ENCODE assay signal across 17 cellular contexts in the genomic region with DNA sequence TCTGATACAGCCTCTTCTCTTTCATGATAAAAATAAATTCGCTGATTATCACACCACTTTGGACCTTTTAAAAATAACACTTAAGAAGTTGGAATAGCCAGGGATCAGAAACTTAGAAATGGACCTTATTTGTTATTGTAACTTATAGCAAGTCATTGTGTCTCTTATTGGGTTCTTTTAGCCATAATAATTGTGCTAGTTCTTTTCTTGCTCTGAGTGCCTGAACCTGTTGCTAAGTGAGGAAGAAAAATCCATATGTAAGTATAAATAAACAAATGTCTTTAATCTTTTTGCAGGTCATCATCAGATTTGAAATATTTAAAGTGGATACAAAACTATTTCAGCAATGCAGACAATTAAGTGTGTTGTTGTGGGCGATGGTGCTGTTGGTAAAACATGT. TPM values are rescaled to one million over a fixed set of nuclear protein-coding genes. Genes with fewer than 3 reads are reported as not detected.
A peak's percentile ranks its signal among the peaks of the same experiment; 100 is the strongest.
DNase-seq lines count a peak whose midpoint lies in the region; ATAC-seq, FAIRE-seq and TF ChIP-seq lines count a peak whose summit lies in the region.
"Had no signal": no experiment of that assay in that cellular context is flagged by ENCODE, and none has a peak within 500 bp of the region (broad histone marks: within the 10 kb centered on the region; RNA-seq: fewer than 3 reads in every experiment).

No MANE protein-coding gene starts in this region.

- peaks cover 5% of the 10 kb centered on the region for H3K4me1 ChIP-seq in astrocyte (ENCODE audit: insufficient read depth, low read length)
- H3K4me1 ChIP-seq in naive thymus-derived CD4-positive, alpha-beta T cell (ENCODE audit: control insufficient read depth in 2 of 2, insufficient read depth in 2 of 2, low read length in 2 of 2), result peaks cover 41 to 60% of the 10 kb centered on the region in 2 donors
- peaks cover 48 to 69% (median 61%) of the 10 kb centered on the region in 4 donors for H3K4me1 ChIP-seq in upper lobe of left lung

- no peak for TF ChIP-seq POLR2A in upper lobe of left lung (IDR thresholded peaks at IDR 0.05)

- H3K4me1 Mint-ChIP-seq in CD4-positive, alpha-beta T cell (ENCODE audit: low read depth), result peaks cover 86% of the 10 kb centered on the region
- peaks cover 33% of the 10 kb centered on the region for H3K4me1 Mint-ChIP-seq in astrocyte (ENCODE audit: low read depth, unreplicated experiment)
- peaks cover 65 to 95% (median 84%) of the 10 kb centered on the region in 7 donors for H3K4me1 Mint-ChIP-seq in naive thymus-derived CD4-positive, alpha-beta T cell

- no peaks in the 10 kb centered on the region for H3K9me3 Mint-ChIP-seq in CD4-positive, alpha-beta T cell
- H3K9me3 Mint-ChIP-seq in astrocyte (ENCODE audit: unreplicated experiment), result no peaks in the 10 kb centered on the region
- no peaks in the 10 kb centered on the region for H3K9me3 Mint-ChIP-seq in naive thymus-derived CD4-positive, alpha-beta T cell

- H3K4me3 ChIP-seq in astrocyte (ENCODE audit: insufficient read depth, low read depth, low read length), result no peak overlapping the region
- no peak overlapping the region for H3K4me3 ChIP-seq in naive thymus-derived CD4-positive, alpha-beta T cell (ENCODE audit: low read length)
- no peak overlapping the region for H3K4me3 ChIP-seq in upper lobe of left lung
- H3K4me3 ChIP-seq: tibial nerve had no signal

- H3K79me2 ChIP-seq in astrocyte (ENCODE audit: insufficient read depth, low read length), result peaks cover 100% of the 10 kb centered on the region

- peaks cover 93% of the 10 kb centered on the region for H3K36me3 Mint-ChIP-seq in CD4-positive, alpha-beta T cell (ENCODE audit: low read depth)
- peaks cover 14% of the 10 kb centered on the region for H3K36me3 Mint-ChIP-seq in astrocyte (ENCODE audit: low read depth, unreplicated experiment)
- peaks cover 16 to 45% (median 34%) of the 10 kb centered on the region in 5 donors for H3K36me3 Mint-ChIP-seq in naive thymus-derived CD4-positive, alpha-beta T cell

- peaks cover 99% of the 10 kb centered on the region for H4K20me1 ChIP-seq in astrocyte (ENCODE audit: insufficient read depth, low read length)

- peak overlapping the region; percentile 83 for H3K27ac Mint-ChIP-seq in CD4-positive, alpha-beta T cell
- no peak overlapping the region for H3K27ac Mint-ChIP-seq in astrocyte (ENCODE audit: unreplicated experiment)
- peak overlapping the region in 8 of 9 donors; percentile 9 to 94 (median 68) for H3K27ac Mint-ChIP-seq in naive thymus-derived CD4-positive, alpha-beta T cell

- H3K27me3 Mint-ChIP-seq in CD4-positive, alpha-beta T cell, result no peaks in the 10 kb centered on the region
- H3K27me3 Mint-ChIP-seq in astrocyte (ENCODE audit: low read depth, unreplicated experiment), result no peaks in the 10 kb centered on the region
- H3K27me3 Mint-ChIP-seq in naive thymus-derived CD4-positive, alpha-beta T cell, result no peaks in the 10 kb centered on the region

- peak overlapping the region; percentile 22 for H3K27ac ChIP-seq in CD4-positive, alpha-beta T cell (ENCODE audit: low read depth, low read length)
- no peak overlapping the region for H3K27ac ChIP-seq in astrocyte (ENCODE audit: low read depth, low read length)
- H3K27ac ChIP-seq in naive thymus-derived CD4-positive, alpha-beta T cell (ENCODE audit: low read depth, low read length), result peak overlapping the region; percentile 48
- H3K27ac ChIP-seq in upper lobe of left lung, result no peak overlapping the region
- H3K27ac ChIP-seq: tibial nerve had no signal

- no peak overlapping the region for H3K9ac ChIP-seq in astrocyte (ENCODE audit: low read length)

- no peak overlapping the region for H3K4me2 ChIP-seq in astrocyte (ENCODE audit: low read length)

- POLR2A ChIA-PET in CD4-positive, alpha-beta T cell (lab: Charles Lee), result interaction anchor here (1.2 to 1.5 kb wide), 3 partner anchors 25 to 54 kb away, joined by 4 to 7 read pairs (median 5); no protein-coding TSS in a partner anchor
- POLR2A ChIA-PET in naive thymus-derived CD4-positive, alpha-beta T cell (lab: Charles Lee), result interaction anchor here (0.6 to 1.1 kb wide), 3 partner anchors 23 to 493 kb away, joined by 3 read pairs; no protein-coding TSS in a partner anchor

- H2AFZ ChIP-seq in astrocyte (ENCODE audit: low read depth, low read length), result no peak overlapping the region

- no peaks in the 10 kb centered on the region for H3K27me3 ChIP-seq in CD4-positive, alpha-beta T cell (ENCODE audit: control insufficient read depth, insufficient read depth, low read length)
- H3K27me3 ChIP-seq in astrocyte (ENCODE audit: insufficient read depth, low read length) (no peaks in the 10 kb centered on the region), upper lobe of left lung (no peaks in the 10 kb centered on the region)
- H3K27me3 ChIP-seq in naive thymus-derived CD4-positive, alpha-beta T cell (ENCODE audit: control insufficient read depth in 2 of 2, insufficient read depth in 2 of 2, low read length in 2 of 2), result no peaks in the 10 kb centered on the region
- H3K27me3 ChIP-seq: tibial nerve had no signal

- peak; percentile 31 for FAIRE-seq in GM19239 (lab: Jason Lieb, UNC)
- FAIRE-seq in astrocyte (lab: Jason Lieb, UNC), result no peak
- FAIRE-seq: islet of Langerhans had no signal

- H3K36me3 ChIP-seq in astrocyte (ENCODE audit: insufficient read depth, low read length) (peaks cover 33% of the 10 kb centered on the region), upper lobe of left lung (peaks cover 4 to 56% (median 19%) of the 10 kb centered on the region in 4 donors)
- peaks cover 13 to 51% (median 16%) of the 10 kb centered on the region in 3 experiments for H3K36me3 ChIP-seq in naive thymus-derived CD4-positive, alpha-beta T cell (ENCODE audit: control insufficient read depth in 2 of 3, insufficient read depth in 3 of 3, low read length in 3 of 3)

- no peak for ATAC-seq in CD4-positive, alpha-beta T cell (ENCODE audit: poor library complexity)
- no peak for ATAC-seq in naive thymus-derived CD4-positive, alpha-beta T cell
- no peak for ATAC-seq in HG03469 (IDR thresholded peaks at IDR 0.05; ENCODE audit: unreplicated experiment)
- ATAC-seq in upper lobe of left lung (ENCODE audit: low FRiP score in 2 of 2), result no peak

- peak overlapping the region; percentile 21 for H3K4me3 Mint-ChIP-seq in CD4-positive, alpha-beta T cell
- peak overlapping the region; percentile 20 for H3K4me3 Mint-ChIP-seq in astrocyte (ENCODE audit: unreplicated experiment)
- peak overlapping the region in 8 of 10 donors; percentile 45 to 73 (median 64) for H3K4me3 Mint-ChIP-seq in naive thymus-derived CD4-positive, alpha-beta T cell

- H3K9me3 ChIP-seq in CD4-positive, alpha-beta T cell (ENCODE audit: control insufficient read depth, low read length), result no peaks in the 10 kb centered on the region
- H3K9me3 ChIP-seq in astrocyte (ENCODE audit: insufficient read depth, low read depth, low read length), result no peaks in the 10 kb centered on the region
- H3K9me3 ChIP-seq in naive thymus-derived CD4-positive, alpha-beta T cell (ENCODE audit: control insufficient read depth in 2 of 3, low read length in 3 of 3), result no peaks in the 10 kb centered on the region
- H3K9me3 ChIP-seq in upper lobe of left lung, result no peaks in the 10 kb centered on the region
- H3K9me3 ChIP-seq: tibial nerve had no signal

- TF ChIP-seq EP300 in upper lobe of left lung (IDR thresholded peaks at IDR 0.05), result no peak

- DNase-seq in CD4-positive, alpha-beta T cell, result no peak
- DNase-seq in GM19239 (ENCODE audit: insufficient read length, low spot score) (no peak), astrocyte (ENCODE audit: low read depth) (no peak), NCI-H1105 (lab: John Stamatoyannopoulos, UW) (no peak), upper lobe of left lung (no peak)
- no peak for DNase-seq in naive thymus-derived CD4-positive, alpha-beta T cell
- DNase-seq: activated CD4-positive, alpha-beta T cell treated with anti-CD3 and anti-CD28 coated beads, Interleukin-2, amount 50 U/mL, for 1 hour; activated effector memory CD4-positive, alpha-beta T cell treated with Interleukin-2 at 50 U/mL for 16 hours; DMS153; head of caudate nucleus; MM.1S; NCI-H2029 treated with DMSO at 0.1 percent for 48 hours; NCI-H524; SIG-M5 had no signal

- 75 to 79% methylated on average over 2 of the region's 2 CpGs for WGBS in upper lobe of left lung, 2 donors

- intact Hi-C loops in CD4-positive, alpha-beta T cell (cut with DNase I, micrococcal nuclease), result no loop called here
- intact Hi-C loops in naive thymus-derived CD4-positive, alpha-beta T cell (cut with micrococcal nuclease), result loop anchor here in 1 of 2 donors (1.0 kb wide), 1 partner anchor 10 kb away; no protein-coding TSS in a partner anchor

- CTCF ChIA-PET in CD4-positive, alpha-beta T cell (lab: Charles Lee), result interaction anchor here (0.7 to 1.2 kb wide), 2 partner anchors 14 to 47 kb away, joined by 3 to 4 read pairs; no protein-coding TSS in a partner anchor
- CTCF ChIA-PET in naive thymus-derived CD4-positive, alpha-beta T cell (lab: Charles Lee), result no interaction called here

- no peak for TF ChIP-seq CTCF in CD4-positive, alpha-beta T cell (IDR thresholded peaks at IDR 0.05)
- TF ChIP-seq CTCF in astrocyte (IDR thresholded peaks at IDR 0.05; ENCODE audit: insufficient read depth, low read depth, low read length) (no peak), upper lobe of left lung (IDR thresholded peaks at IDR 0.05) (no peak)

RNA-seq across cellular contexts. Expression of gene CDC42, which starts 25.6 kb away (rescaled TPM):
- 100 to 1,000 TPM; 375 to 379 TPM for total RNA-seq in CD4-positive, alpha-beta T cell
- total RNA-seq in astrocyte, result 346 and 366 TPM in 2 replicates
- 100 to 1,000 TPM; 186 to 385 (median 305) TPM for total RNA-seq in naive thymus-derived CD4-positive, alpha-beta T cell
- 100 to 1,000 TPM; 186 to 427 TPM for polyA plus RNA-seq in naive thymus-derived CD4-positive, alpha-beta T cell
- 100 to 1,000 TPM in 4 of 6 donors, 10 to 100 TPM in 2; 24.1 to 248 (median 213) TPM for total RNA-seq in upper lobe of left lung

Comparison
In these comparisons a context has a peak if more than half of its experiments do, and no peak if none do; other contexts are left out.
1. H3K27ac ChIP-seq: peak in CD4-positive, alpha-beta T cell (single experiment) and naive thymus-derived CD4-positive, alpha-beta T cell (single experiment); none in astrocyte (single experiment) and upper lobe of left lung (0 of 4).
2. Peak in every context shown above with its lines, with median percentiles within 50 percentile points of each other: H3K4me3 Mint-ChIP-seq.